In the genomic region with DNA sequence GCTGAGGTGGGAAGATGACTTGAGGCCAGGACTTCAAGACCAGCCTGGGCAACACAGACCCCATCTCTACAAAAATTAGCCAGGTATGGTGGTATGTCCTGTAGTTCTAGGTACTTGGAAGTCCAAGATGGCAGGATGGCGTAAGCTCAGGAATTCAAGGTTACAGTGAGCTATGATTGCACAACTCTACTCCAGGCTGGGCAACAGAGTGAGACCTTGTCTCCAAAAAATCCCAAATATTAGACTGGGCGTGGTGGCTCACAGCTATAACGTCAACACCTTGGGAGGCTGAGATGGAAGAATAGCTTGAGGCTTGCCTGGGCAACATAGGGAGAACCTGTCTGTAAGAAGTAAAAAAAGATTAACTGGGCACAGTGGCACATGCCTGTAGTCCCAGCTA, we compare ENCODE assay signal across 21 cellular contexts.
"Had no signal": no experiment of that assay in that cellular context is flagged by ENCODE, and none has a peak within 500 bp of the region (broad histone marks: within the 10 kb centered on the region; RNA-seq: fewer than 3 reads in every experiment).

No MANE protein-coding gene starts in this region.

- H3K4me3 Mint-ChIP-seq: effector memory CD8-positive, alpha-beta T cell; immature natural killer cell; nephron; stimulated activated naive B cell treated with anti-CD40 and anti-IgM and Interleukin-4, amounts not matched to agents 10 μg/mL and 1 μg/mL and 100 μg/mL, for 72 hours; stimulated activated naive CD8-positive, alpha-beta T cell treated with anti-CD3 and anti-CD28 coated beads, Interleukin-15, amount 100 ng/mL, for 72 hours had no signal

- H3K36me3 ChIP-seq: prostate gland had no signal

- H3K27me3 Mint-ChIP-seq: effector memory CD8-positive, alpha-beta T cell; stimulated activated naive B cell treated with anti-CD40 and anti-IgM and Interleukin-4, amounts not matched to agents 10 μg/mL and 1 μg/mL and 100 μg/mL, for 72 hours; stimulated activated naive CD8-positive, alpha-beta T cell treated with anti-CD3 and anti-CD28 coated beads, Interleukin-15, amount 100 ng/mL, for 72 hours had no signal

- H3K4me1 Mint-ChIP-seq: nephron; stimulated activated naive B cell treated with anti-CD40 and anti-IgM and Interleukin-4, amounts not matched to agents 10 μg/mL and 1 μg/mL and 100 μg/mL, for 72 hours; stimulated activated naive CD8-positive, alpha-beta T cell treated with anti-CD3 and anti-CD28 coated beads, Interleukin-15, amount 100 ng/mL, for 72 hours had no signal

- H2AFZ ChIP-seq: parathyroid adenoma had no signal

- H3K4me3 ChIP-seq: esophagus squamous epithelium, gastroesophageal sphincter, left ventricle myocardium inferior, lower lobe of right lung, prostate gland, thoracic aorta, transverse colon had no signal

- H3K27ac ChIP-seq: esophagus squamous epithelium, gastroesophageal sphincter, left ventricle myocardium inferior, lower lobe of right lung, parathyroid adenoma, prostate gland, thoracic aorta, transverse colon had no signal

- H3K27me3 ChIP-seq: esophagus squamous epithelium, gastroesophageal sphincter, transverse colon had no signal

- H3K9me3 Mint-ChIP-seq: effector memory CD8-positive, alpha-beta T cell; immature natural killer cell; nephron; stimulated activated naive B cell treated with anti-CD40 and anti-IgM and Interleukin-4, amounts not matched to agents 10 μg/mL and 1 μg/mL and 100 μg/mL, for 72 hours; stimulated activated naive CD8-positive, alpha-beta T cell treated with anti-CD3 and anti-CD28 coated beads, Interleukin-15, amount 100 ng/mL, for 72 hours had no signal

- ATAC-seq: effector memory CD8-positive, alpha-beta T cell; gastroesophageal sphincter; left cardiac atrium; lower lobe of right lung; sciatic nerve; stimulated activated naive B cell treated with anti-CD40 and anti-IgM and Interleukin-4, amounts not matched to agents 10 μg/mL and 1 μg/mL and 100 μg/mL, for 72 hours; stimulated activated naive CD8-positive, alpha-beta T cell treated with anti-CD3 and anti-CD28 coated beads, Interleukin-15, amount 100 ng/mL, for 72 hours had no signal

- H3K9me3 ChIP-seq: esophagus squamous epithelium, gastroesophageal sphincter, left ventricle myocardium inferior, lower lobe of right lung, prostate gland, thoracic aorta, transverse colon had no signal

- H3K27ac Mint-ChIP-seq: effector memory CD8-positive, alpha-beta T cell; nephron had no signal

- H3K4me1 ChIP-seq: esophagus squamous epithelium, gastroesophageal sphincter, left ventricle myocardium inferior, lower lobe of right lung, parathyroid adenoma, prostate gland, transverse colon had no signal

- DNase-seq: effector memory CD8-positive, alpha-beta T cell; esophagus squamous epithelium; foreskin fibroblast; glutamatergic neuron; immature natural killer cell; left cardiac atrium; left ventricle myocardium inferior; lower lobe of right lung; mesenchymal stem cell; midbrain; stimulated activated CD4-positive, alpha-beta T cell treated with anti-CD3 and anti-CD28 coated beads, Interleukin-2, amount 100 ng/mL, for 24 hours; stimulated activated CD4-positive, alpha-beta T cell treated with anti-CD3 and anti-CD28 coated beads, Interleukin-4, amount 100 ng/mL, for 4 hours; stimulated activated naive B cell treated with anti-CD40 and anti-IgM and Interleukin-4, amounts not matched to agents 10 μg/mL and 1 μg/mL and 100 μg/mL, for 72 hours; stimulated activated naive CD8-positive, alpha-beta T cell treated with anti-CD3 and anti-CD28 coated beads, Interleukin-15, amount 100 ng/mL, for 72 hours; transverse colon had no signal
